In the genomic region with DNA sequence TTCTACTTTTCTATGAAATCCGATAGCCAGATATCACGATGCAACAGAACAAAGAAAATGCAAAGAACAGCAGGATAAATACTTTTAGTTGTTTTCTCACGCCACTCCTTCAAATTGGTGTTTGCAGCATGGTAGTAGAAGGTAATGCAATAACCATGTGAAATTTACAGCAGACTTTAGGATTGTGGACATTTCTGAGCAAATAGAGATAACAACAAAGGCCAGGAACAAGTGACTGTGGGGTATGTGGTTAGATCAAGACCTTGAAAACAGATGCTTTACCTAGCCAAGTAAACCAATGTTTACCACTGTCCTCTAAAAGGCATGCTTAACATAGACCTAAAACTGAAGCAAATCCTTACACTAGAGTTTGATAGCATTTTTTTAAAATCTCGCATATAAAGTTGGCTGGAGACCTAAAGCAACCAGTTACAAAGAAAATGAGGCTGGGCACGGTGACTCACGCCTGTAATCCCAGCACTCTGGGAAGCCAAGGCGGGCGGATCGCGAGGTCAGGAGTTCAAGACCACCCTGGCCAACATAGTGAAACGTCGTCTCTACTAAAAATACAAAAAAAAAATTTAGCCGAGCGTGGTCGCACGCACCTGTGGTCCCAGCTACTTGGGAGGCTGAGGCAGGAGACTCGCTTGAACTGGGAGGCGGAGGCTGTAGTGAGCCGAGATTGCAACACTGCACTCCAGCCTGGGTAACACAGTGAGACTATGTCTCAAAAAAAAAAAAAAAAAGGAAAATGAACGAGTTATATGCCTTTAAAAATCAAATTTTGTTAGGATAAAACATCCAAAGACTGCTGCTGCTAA, we compare ENCODE assay signal across 1 cellular context.
TF ChIP-seq lines count a peak whose summit lies in the region.

No MANE protein-coding gene starts in this region.

TF ChIP-seq in HepG2, 621 proteins besides CTCF, POLR2A, EP300 and RAD21 (continued from another document and continues in another):
- TF ChIP-seq SMC3 (IDR thresholded peaks at IDR 0.05; ENCODE audit: low read length) (no peak), ZNF570 (CRISPR knock-in tag; IDR thresholded peaks at IDR 0.05; ENCODE audit: borderline replicate concordance) (no peak), MED13 (CRISPR knock-in tag; IDR thresholded peaks at IDR 0.05) (no peak), TCF7 (IDR thresholded peaks at IDR 0.05; ENCODE audit: low read depth) (peak; percentile 74), SAFB2 (CRISPR knock-in tag; IDR thresholded peaks at IDR 0.05; ENCODE audit: borderline replicate concordance, low read depth) (no peak), ZNF224 (CRISPR knock-in tag; IDR thresholded peaks at IDR 0.05) (no peak), ATF7 (IDR thresholded peaks at IDR 0.05) (no peak), ATF7 (CRISPR knock-in tag; IDR thresholded peaks at IDR 0.05) (no peak), ZNF703 (CRISPR knock-in tag; IDR thresholded peaks at IDR 0.05; ENCODE audit: borderline replicate concordance) (no peak), FOXJ3 (CRISPR knock-in tag; IDR thresholded peaks at IDR 0.05; ENCODE audit: borderline replicate concordance) (peak; percentile 88; the same call in 1 of the 2 replicates), EHMT2 (IDR thresholded peaks at IDR 0.05; ENCODE audit: borderline replicate concordance, low read depth, low read length) (peak; percentile 46; the same call in 1 of the 2 replicates), TP53 (CRISPR knock-in tag; conservative IDR thresholded peaks at IDR 0.05) (no peak), ETV5 (CRISPR knock-in tag; IDR thresholded peaks at IDR 0.05; ENCODE audit: borderline replicate concordance) (no peak), ZNF232 (CRISPR knock-in tag; IDR thresholded peaks at IDR 0.05; ENCODE audit: borderline replicate concordance) (no peak), RARA (CRISPR knock-in tag; IDR thresholded peaks at IDR 0.05) (peak; percentile 73), TARDBP (CRISPR knock-in tag; IDR thresholded peaks at IDR 0.05) (peak; percentile 20; the same call in 1 of the 2 replicates), RBM22 (optimal IDR thresholded peaks at IDR 0.05; ENCODE audit: low read length) (no peak), ZNF83 (CRISPR knock-in tag; IDR thresholded peaks at IDR 0.05; ENCODE audit: borderline replicate concordance) (no peak), NFYB (CRISPR knock-in tag; IDR thresholded peaks at IDR 0.05) (no peak), ZNF282 (IDR thresholded peaks at IDR 0.05; ENCODE audit: partially characterized antibody) (no peak), KAT2B (IDR thresholded peaks at IDR 0.05; ENCODE audit: borderline replicate concordance, low read depth, low read length) (no peak), XRCC5 (optimal IDR thresholded peaks at IDR 0.05; ENCODE audit: low read length) (no peak), ELF4 (CRISPR knock-in tag; IDR thresholded peaks at IDR 0.05; ENCODE audit: borderline replicate concordance) (no peak), HOXA3 (CRISPR knock-in tag; IDR thresholded peaks at IDR 0.05) (peak; percentile 17; the same call in 1 of the 2 replicates), GPN1 (CRISPR knock-in tag; IDR thresholded peaks at IDR 0.05; ENCODE audit: borderline replicate concordance) (no peak), ZNF124 (CRISPR knock-in tag; IDR thresholded peaks at IDR 0.05) (0 out of 2 replicates have a peak, but pooled peaks have one; percentile 23), ZNF331 (CRISPR knock-in tag; IDR thresholded peaks at IDR 0.05) (no peak)
- TF ChIP-seq, protein P1, sequence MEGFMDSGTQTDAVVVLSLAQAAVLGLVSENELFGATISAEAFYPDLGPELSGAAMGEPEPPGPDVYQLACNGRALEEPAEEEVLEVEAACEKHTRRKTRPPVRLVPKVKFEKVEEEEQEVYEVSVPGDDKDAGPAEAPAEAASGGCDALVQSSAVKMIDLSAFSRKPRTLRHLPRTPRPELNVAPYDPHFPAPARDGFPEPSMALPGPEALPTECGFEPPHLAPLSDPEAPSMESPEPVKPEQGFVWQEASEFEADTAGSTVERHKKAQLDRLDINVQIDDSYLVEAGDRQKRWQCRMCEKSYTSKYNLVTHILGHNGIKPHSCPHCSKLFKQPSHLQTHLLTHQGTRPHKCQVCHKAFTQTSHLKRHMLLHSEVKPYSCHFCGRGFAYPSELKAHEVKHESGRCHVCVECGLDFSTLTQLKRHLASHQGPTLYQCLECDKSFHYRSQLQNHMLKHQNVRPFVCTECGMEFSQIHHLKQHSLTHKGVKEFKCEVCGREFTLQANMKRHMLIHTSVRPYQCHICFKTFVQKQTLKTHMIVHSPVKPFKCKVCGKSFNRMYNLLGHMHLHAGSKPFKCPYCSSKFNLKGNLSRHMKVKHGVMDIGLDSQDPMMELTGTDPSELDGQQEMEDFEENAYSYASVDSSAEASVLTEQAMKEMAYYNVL (CRISPR knock-in tag; IDR thresholded peaks at IDR 0.05; ENCODE audit: borderline replicate concordance) = peak; percentile 51; the same call in 1 of the 2 replicates
- TF ChIP-seq, protein P2, sequence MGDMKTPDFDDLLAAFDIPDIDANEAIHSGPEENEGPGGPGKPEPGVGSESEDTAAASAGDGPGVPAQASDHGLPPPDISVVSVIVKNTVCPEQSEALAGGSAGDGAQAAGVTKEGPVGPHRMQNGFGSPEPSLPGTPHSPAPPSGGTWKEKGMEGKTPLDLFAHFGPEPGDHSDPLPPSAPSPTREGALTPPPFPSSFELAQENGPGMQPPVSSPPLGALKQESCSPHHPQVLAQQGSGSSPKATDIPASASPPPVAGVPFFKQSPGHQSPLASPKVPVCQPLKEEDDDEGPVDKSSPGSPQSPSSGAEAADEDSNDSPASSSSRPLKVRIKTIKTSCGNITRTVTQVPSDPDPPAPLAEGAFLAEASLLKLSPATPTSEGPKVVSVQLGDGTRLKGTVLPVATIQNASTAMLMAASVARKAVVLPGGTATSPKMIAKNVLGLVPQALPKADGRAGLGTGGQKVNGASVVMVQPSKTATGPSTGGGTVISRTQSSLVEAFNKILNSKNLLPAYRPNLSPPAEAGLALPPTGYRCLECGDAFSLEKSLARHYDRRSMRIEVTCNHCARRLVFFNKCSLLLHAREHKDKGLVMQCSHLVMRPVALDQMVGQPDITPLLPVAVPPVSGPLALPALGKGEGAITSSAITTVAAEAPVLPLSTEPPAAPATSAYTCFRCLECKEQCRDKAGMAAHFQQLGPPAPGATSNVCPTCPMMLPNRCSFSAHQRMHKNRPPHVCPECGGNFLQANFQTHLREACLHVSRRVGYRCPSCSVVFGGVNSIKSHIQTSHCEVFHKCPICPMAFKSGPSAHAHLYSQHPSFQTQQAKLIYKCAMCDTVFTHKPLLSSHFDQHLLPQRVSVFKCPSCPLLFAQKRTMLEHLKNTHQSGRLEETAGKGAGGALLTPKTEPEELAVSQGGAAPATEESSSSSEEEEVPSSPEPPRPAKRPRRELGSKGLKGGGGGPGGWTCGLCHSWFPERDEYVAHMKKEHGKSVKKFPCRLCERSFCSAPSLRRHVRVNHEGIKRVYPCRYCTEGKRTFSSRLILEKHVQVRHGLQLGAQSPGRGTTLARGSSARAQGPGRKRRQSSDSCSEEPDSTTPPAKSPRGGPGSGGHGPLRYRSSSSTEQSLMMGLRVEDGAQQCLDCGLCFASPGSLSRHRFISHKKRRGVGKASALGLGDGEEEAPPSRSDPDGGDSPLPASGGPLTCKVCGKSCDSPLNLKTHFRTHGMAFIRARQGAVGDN (CRISPR knock-in tag; IDR thresholded peaks at IDR 0.05) = peak; percentile 57
- TF ChIP-seq, protein P3, sequence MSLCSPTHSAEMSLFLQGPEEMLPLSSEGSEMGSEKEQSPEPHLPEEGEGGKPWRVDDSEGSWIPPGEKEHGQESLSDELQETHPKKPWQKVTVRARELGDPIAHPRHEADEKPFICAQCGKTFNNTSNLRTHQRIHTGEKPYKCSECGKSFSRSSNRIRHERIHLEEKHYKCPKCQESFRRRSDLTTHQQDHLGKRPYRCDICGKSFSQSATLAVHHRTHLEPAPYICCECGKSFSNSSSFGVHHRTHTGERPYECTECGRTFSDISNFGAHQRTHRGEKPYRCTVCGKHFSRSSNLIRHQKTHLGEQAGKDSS (CRISPR knock-in tag; IDR thresholded peaks at IDR 0.05; ENCODE audit: borderline replicate concordance, low read depth) = 0 out of 2 replicates have a peak, but pooled peaks have one; percentile 44
- TF ChIP-seq, protein P4, sequence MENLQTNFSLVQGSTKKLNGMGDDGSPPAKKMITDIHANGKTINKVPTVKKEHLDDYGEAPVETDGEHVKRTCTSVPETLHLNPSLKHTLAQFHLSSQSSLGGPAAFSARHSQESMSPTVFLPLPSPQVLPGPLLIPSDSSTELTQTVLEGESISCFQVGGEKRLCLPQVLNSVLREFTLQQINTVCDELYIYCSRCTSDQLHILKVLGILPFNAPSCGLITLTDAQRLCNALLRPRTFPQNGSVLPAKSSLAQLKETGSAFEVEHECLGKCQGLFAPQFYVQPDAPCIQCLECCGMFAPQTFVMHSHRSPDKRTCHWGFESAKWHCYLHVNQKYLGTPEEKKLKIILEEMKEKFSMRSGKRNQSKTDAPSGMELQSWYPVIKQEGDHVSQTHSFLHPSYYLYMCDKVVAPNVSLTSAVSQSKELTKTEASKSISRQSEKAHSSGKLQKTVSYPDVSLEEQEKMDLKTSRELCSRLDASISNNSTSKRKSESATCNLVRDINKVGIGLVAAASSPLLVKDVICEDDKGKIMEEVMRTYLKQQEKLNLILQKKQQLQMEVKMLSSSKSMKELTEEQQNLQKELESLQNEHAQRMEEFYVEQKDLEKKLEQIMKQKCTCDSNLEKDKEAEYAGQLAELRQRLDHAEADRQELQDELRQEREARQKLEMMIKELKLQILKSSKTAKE (CRISPR knock-in tag; IDR thresholded peaks at IDR 0.05; ENCODE audit: borderline replicate concordance) = peak; percentile 9; the same call in 1 of the 2 replicates
- TF ChIP-seq, protein P5, sequence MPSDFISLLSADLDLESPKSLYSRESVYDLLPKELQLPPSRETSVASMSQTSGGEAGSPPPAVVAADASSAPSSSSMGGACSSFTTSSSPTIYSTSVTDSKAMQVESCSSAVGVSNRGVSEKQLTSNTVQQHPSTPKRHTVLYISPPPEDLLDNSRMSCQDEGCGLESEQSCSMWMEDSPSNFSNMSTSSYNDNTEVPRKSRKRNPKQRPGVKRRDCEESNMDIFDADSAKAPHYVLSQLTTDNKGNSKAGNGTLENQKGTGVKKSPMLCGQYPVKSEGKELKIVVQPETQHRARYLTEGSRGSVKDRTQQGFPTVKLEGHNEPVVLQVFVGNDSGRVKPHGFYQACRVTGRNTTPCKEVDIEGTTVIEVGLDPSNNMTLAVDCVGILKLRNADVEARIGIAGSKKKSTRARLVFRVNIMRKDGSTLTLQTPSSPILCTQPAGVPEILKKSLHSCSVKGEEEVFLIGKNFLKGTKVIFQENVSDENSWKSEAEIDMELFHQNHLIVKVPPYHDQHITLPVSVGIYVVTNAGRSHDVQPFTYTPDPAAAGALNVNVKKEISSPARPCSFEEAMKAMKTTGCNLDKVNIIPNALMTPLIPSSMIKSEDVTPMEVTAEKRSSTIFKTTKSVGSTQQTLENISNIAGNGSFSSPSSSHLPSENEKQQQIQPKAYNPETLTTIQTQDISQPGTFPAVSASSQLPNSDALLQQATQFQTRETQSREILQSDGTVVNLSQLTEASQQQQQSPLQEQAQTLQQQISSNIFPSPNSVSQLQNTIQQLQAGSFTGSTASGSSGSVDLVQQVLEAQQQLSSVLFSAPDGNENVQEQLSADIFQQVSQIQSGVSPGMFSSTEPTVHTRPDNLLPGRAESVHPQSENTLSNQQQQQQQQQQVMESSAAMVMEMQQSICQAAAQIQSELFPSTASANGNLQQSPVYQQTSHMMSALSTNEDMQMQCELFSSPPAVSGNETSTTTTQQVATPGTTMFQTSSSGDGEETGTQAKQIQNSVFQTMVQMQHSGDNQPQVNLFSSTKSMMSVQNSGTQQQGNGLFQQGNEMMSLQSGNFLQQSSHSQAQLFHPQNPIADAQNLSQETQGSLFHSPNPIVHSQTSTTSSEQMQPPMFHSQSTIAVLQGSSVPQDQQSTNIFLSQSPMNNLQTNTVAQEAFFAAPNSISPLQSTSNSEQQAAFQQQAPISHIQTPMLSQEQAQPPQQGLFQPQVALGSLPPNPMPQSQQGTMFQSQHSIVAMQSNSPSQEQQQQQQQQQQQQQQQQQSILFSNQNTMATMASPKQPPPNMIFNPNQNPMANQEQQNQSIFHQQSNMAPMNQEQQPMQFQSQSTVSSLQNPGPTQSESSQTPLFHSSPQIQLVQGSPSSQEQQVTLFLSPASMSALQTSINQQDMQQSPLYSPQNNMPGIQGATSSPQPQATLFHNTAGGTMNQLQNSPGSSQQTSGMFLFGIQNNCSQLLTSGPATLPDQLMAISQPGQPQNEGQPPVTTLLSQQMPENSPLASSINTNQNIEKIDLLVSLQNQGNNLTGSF (CRISPR knock-in tag; IDR thresholded peaks at IDR 0.05) = no peak
- TF ChIP-seq, protein P6, sequence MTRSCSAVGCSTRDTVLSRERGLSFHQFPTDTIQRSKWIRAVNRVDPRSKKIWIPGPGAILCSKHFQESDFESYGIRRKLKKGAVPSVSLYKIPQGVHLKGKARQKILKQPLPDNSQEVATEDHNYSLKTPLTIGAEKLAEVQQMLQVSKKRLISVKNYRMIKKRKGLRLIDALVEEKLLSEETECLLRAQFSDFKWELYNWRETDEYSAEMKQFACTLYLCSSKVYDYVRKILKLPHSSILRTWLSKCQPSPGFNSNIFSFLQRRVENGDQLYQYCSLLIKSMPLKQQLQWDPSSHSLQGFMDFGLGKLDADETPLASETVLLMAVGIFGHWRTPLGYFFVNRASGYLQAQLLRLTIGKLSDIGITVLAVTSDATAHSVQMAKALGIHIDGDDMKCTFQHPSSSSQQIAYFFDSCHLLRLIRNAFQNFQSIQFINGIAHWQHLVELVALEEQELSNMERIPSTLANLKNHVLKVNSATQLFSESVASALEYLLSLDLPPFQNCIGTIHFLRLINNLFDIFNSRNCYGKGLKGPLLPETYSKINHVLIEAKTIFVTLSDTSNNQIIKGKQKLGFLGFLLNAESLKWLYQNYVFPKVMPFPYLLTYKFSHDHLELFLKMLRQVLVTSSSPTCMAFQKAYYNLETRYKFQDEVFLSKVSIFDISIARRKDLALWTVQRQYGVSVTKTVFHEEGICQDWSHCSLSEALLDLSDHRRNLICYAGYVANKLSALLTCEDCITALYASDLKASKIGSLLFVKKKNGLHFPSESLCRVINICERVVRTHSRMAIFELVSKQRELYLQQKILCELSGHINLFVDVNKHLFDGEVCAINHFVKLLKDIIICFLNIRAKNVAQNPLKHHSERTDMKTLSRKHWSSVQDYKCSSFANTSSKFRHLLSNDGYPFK (CRISPR knock-in tag; IDR thresholded peaks at IDR 0.05; ENCODE audit: borderline replicate concordance) = no peak
- TF ChIP-seq, protein P7, sequence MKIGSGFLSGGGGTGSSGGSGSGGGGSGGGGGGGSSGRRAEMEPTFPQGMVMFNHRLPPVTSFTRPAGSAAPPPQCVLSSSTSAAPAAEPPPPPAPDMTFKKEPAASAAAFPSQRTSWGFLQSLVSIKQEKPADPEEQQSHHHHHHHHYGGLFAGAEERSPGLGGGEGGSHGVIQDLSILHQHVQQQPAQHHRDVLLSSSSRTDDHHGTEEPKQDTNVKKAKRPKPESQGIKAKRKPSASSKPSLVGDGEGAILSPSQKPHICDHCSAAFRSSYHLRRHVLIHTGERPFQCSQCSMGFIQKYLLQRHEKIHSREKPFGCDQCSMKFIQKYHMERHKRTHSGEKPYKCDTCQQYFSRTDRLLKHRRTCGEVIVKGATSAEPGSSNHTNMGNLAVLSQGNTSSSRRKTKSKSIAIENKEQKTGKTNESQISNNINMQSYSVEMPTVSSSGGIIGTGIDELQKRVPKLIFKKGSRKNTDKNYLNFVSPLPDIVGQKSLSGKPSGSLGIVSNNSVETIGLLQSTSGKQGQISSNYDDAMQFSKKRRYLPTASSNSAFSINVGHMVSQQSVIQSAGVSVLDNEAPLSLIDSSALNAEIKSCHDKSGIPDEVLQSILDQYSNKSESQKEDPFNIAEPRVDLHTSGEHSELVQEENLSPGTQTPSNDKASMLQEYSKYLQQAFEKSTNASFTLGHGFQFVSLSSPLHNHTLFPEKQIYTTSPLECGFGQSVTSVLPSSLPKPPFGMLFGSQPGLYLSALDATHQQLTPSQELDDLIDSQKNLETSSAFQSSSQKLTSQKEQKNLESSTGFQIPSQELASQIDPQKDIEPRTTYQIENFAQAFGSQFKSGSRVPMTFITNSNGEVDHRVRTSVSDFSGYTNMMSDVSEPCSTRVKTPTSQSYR (CRISPR knock-in tag; IDR thresholded peaks at IDR 0.05; ENCODE audit: borderline replicate concordance) = 0 out of 2 replicates have a peak, but pooled peaks have one; percentile 29
